In the genomic region with DNA sequence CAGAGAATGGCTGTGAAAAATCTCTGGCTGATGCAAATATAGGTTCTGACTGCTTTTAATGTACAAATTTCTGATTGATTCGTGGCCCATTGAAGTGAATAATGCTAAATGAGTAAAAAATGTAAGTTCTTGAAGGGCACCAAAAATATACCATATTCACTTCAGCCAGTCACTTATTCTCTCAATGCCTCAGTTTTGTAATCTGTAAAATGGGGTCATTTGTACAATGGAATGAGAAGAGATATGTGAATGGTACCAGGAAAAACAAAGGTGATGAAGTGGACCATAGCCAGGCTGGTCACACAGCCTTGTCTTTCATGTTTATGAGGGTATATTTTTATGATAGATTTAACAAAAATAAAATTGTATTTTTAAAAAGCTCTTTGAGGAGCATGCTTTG, we compare ENCODE assay signal across 9 cellular contexts.
"Had no signal": no experiment of that assay in that cellular context is flagged by ENCODE, and none has a peak within 500 bp of the region (broad histone marks: within the 10 kb centered on the region; RNA-seq: fewer than 3 reads in every experiment).

No MANE protein-coding gene starts in this region.

- ATAC-seq: HepG2 had no signal

- H3K27ac Mint-ChIP-seq: IgD-negative memory B cell had no signal

- H3K4me3 Mint-ChIP-seq: IgD-negative memory B cell had no signal

- H3K27ac ChIP-seq: HL-60, KMS-11 had no signal

- H3K4me1 Mint-ChIP-seq: IgD-negative memory B cell had no signal

- FAIRE-seq: HepG2, HTR-8/SVneo had no signal

- H3K9ac ChIP-seq: KMS-11 had no signal

- DNase-seq: IMR-90, Karpas-422, KBM-7, KG1 had no signal

- H3K4me2 ChIP-seq: KMS-11 had no signal
